17 cellular contexts compared by ENCODE assay signal in the genomic region with DNA sequence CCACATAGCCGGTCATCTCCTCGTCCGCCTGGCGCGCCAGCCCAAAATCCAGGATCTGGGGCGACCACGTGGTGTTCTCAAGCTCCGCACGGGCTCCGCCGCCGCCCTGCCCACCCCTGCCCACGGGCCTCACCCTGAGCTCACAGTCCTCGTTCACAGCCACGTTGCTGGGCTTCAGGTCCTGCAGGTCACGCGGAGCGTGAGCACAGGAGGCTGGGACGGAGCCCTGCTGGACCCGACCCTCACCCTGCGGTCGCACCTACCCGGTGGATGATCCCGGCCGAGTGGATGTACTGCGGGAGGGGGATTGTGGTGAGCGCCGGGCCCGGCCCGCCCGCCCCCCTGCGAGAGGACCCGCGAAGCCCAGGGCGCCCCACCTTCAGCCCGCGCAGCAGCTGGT. TPM values are rescaled to one million over a fixed set of nuclear protein-coding genes. Genes with fewer than 3 reads are reported as not detected.
DNase-seq lines count a peak whose midpoint lies in the region; ATAC-seq and TF ChIP-seq lines count a peak whose summit lies in the region.
"Had no signal": no experiment of that assay in that cellular context is flagged by ENCODE, and none has a peak within 500 bp of the region (broad histone marks: within the 10 kb centered on the region; RNA-seq: fewer than 3 reads in every experiment).

No MANE protein-coding gene starts in this region.

- H3K9ac ChIP-seq in neuronal stem cell (ENCODE audit: low read depth, low read length, poor library complexity) = no peak overlapping the region
- H3K9ac ChIP-seq: BLaER1 treated with 17β-estradiol and CSF1 and Interleukin-3, amounts not matched to agents 10 nM and 100 nM had no signal

- H2AFZ ChIP-seq in neuronal stem cell (ENCODE audit: low read length) = no peak overlapping the region

- no peak overlapping the region for H3K18ac ChIP-seq in neuronal stem cell (ENCODE audit: low read length)

- no peak overlapping the region for H3K4me3 Mint-ChIP-seq in activated naive CD8-positive, alpha-beta T cell treated with anti-CD3 and anti-CD28 coated beads, Interleukin-2, amount 50 U/mL, for 24 hours
- H3K4me3 Mint-ChIP-seq: activated CD4-positive, alpha-beta memory T cell treated with anti-CD3 and anti-CD28 coated beads, Interleukin-2, amount 10 ng/mL, durations not matched to agents 7 days and 5 days; central memory CD8-positive, alpha-beta T cell; HFFc6; immature natural killer cell had no signal

- peak overlapping the region; percentile 38 for H3K14ac ChIP-seq in neuronal stem cell (ENCODE audit: low read length)

- H3K79me1 ChIP-seq in neuronal stem cell (ENCODE audit: low read depth, low read length) = no peaks in the 10 kb centered on the region

- H3K27ac ChIP-seq in coronary artery = no peak overlapping the region
- H3K27ac ChIP-seq in neuronal stem cell (replicated peaks; ENCODE audit: low read length) = no peak overlapping the region
- no peak overlapping the region for H3K27ac ChIP-seq in upper lobe of left lung
- H3K27ac ChIP-seq: BLaER1 treated with 17β-estradiol and CSF1 and Interleukin-3, amounts not matched to agents 10 nM and 100 nM; neutrophil had no signal

- H3K23ac ChIP-seq in neuronal stem cell (ENCODE audit: low read depth, low read length, poor library complexity) = peak overlapping the region; percentile 43

- H4K8ac ChIP-seq in neuronal stem cell (ENCODE audit: low read depth, low read length) = no peak overlapping the region

- H3K36me3 ChIP-seq in H7 (replicated peaks; ENCODE audit: control insufficient read depth, insufficient read depth, low read length) = no peaks in the 10 kb centered on the region
- peaks cover 0 to 17% of the 10 kb centered on the region in 2 donors for H3K36me3 ChIP-seq in neuronal stem cell (replicated peaks in 1 of 2; ENCODE audit: control insufficient read depth in 2 of 2, insufficient read depth in 2 of 2, low read length in 2 of 2)
- no peaks in the 10 kb centered on the region for H3K36me3 ChIP-seq in upper lobe of left lung
- H3K36me3 ChIP-seq: neutrophil, tibial nerve had no signal

- no peak for TF ChIP-seq EP300 in upper lobe of left lung (IDR thresholded peaks at IDR 0.05)

- H3K4me3 ChIP-seq in H7 (ENCODE audit: insufficient read depth, low read depth, low read length) (peak overlapping the region; percentile 24), coronary artery (peak overlapping the region; percentile 62), neuronal stem cell (ENCODE audit: low read length in 2 of 2) (no peak overlapping the region), upper lobe of left lung (peak overlapping the region in 3 of 4 donors; percentile 20 to 43 (median 37))
- H3K4me3 ChIP-seq: BLaER1 treated with 17β-estradiol and CSF1 and Interleukin-3, amounts not matched to agents 10 nM and 100 nM had no signal

- no peaks in the 10 kb centered on the region for H3K9me3 Mint-ChIP-seq in activated naive CD8-positive, alpha-beta T cell treated with anti-CD3 and anti-CD28 coated beads, Interleukin-2, amount 50 U/mL, for 24 hours
- H3K9me3 Mint-ChIP-seq: activated CD4-positive, alpha-beta memory T cell treated with anti-CD3 and anti-CD28 coated beads, Interleukin-2, amount 10 ng/mL, durations not matched to agents 7 days and 5 days; central memory CD8-positive, alpha-beta T cell; HFFc6; immature natural killer cell had no signal

- H2BK120ac ChIP-seq in neuronal stem cell (ENCODE audit: low read depth, low read length) = peak overlapping the region; percentile 87

- H3K27me3 ChIP-seq in H7 (ENCODE audit: control insufficient read depth, insufficient read depth, low read length) = peaks cover 55% of the 10 kb centered on the region
- H3K27me3 ChIP-seq in neuronal stem cell (ENCODE audit: control insufficient read depth in 3 of 3, insufficient read depth in 3 of 3, low read depth in 1 of 3, low read length in 3 of 3) = peaks cover 0 to 9% (median 0%) of the 10 kb centered on the region in 3 experiments
- H3K27me3 ChIP-seq in upper lobe of left lung = peaks cover 0 to 18% (median 4%) of the 10 kb centered on the region in 4 donors

- H2BK15ac ChIP-seq in neuronal stem cell (ENCODE audit: low read length) = peak overlapping the region; percentile 67

- ATAC-seq in upper lobe of left lung (ENCODE audit: low FRiP score in 2 of 2) = no peak
- no peak for ATAC-seq in activated naive CD8-positive, alpha-beta T cell treated with anti-CD3 and anti-CD28 coated beads, Interleukin-2, amount 50 U/mL, for 24 hours

- peaks cover 12% of the 10 kb centered on the region for H3K27me3 Mint-ChIP-seq in activated naive CD8-positive, alpha-beta T cell treated with anti-CD3 and anti-CD28 coated beads, Interleukin-2, amount 50 U/mL, for 24 hours

- no peak for TF ChIP-seq CTCF in coronary artery (IDR thresholded peaks at IDR 0.05)
- no peak for TF ChIP-seq CTCF in upper lobe of left lung (IDR thresholded peaks at IDR 0.05)

- H2BK5ac ChIP-seq in neuronal stem cell (ENCODE audit: low read length) = no peak overlapping the region

- peak overlapping the region; percentile 79 for H2AK5ac ChIP-seq in neuronal stem cell (ENCODE audit: low read depth, low read length)

- H4K91ac ChIP-seq in neuronal stem cell (ENCODE audit: low read depth, low read length, poor library complexity) = no peak overlapping the region

- no peak for DNase-seq in H7
- no peak for DNase-seq in coronary artery (ENCODE audit: low spot score)
- no peak for DNase-seq in neuronal stem cell (ENCODE audit: low spot score)
- DNase-seq in upper lobe of left lung = no peak
- DNase-seq in activated naive CD4-positive, alpha-beta T cell (lab: John Stamatoyannopoulos, UW) = no peak
- no peak for DNase-seq in activated naive CD8-positive, alpha-beta T cell treated with anti-CD3 and anti-CD28 coated beads, Interleukin-2, amount 50 U/mL, for 24 hours
- no peak for DNase-seq in NCI-H1092 treated with DMSO at 0.1 percent for 48 hours (lab: John Stamatoyannopoulos, UW)
- DNase-seq: Calu3, NCI-H2171, NCI-H526 treated with DMSO at 0.1 percent for 48 hours had no signal

- peaks cover 15% of the 10 kb centered on the region for H3K4me1 Mint-ChIP-seq in activated naive CD8-positive, alpha-beta T cell treated with anti-CD3 and anti-CD28 coated beads, Interleukin-2, amount 50 U/mL, for 24 hours

- H3K36me3 Mint-ChIP-seq in activated naive CD8-positive, alpha-beta T cell treated with anti-CD3 and anti-CD28 coated beads, Interleukin-2, amount 50 U/mL, for 24 hours (ENCODE audit: low read depth) = no peaks in the 10 kb centered on the region
- H3K36me3 Mint-ChIP-seq: immature natural killer cell had no signal

- H3K27ac Mint-ChIP-seq in activated naive CD8-positive, alpha-beta T cell treated with anti-CD3 and anti-CD28 coated beads, Interleukin-2, amount 50 U/mL, for 24 hours = no peak overlapping the region
- H3K27ac Mint-ChIP-seq: activated CD4-positive, alpha-beta memory T cell treated with anti-CD3 and anti-CD28 coated beads, Interleukin-2, amount 10 ng/mL, durations not matched to agents 7 days and 5 days; HFFc6; immature natural killer cell had no signal

- H3K4me1 ChIP-seq in neuronal stem cell (ENCODE audit: control insufficient read depth in 2 of 2, insufficient read depth in 1 of 2, low read depth in 1 of 2, low read length in 2 of 2) (peaks cover 21 to 27% of the 10 kb centered on the region in 2 donors), upper lobe of left lung (peaks cover 49 to 66% (median 54%) of the 10 kb centered on the region in 4 donors)

- no peak for TF ChIP-seq POLR2A in upper lobe of left lung (IDR thresholded peaks at IDR 0.05)

- no peak overlapping the region for H2BK12ac ChIP-seq in neuronal stem cell (ENCODE audit: low read length)

- no CpG with 5 or more reads among the region's 37 CpGs for WGBS in neuronal stem cell (ENCODE audit: extremely low coverage in 2 of 2, insufficient read length in 2 of 2, insufficient replicate concordance in 1 of 2), 2 donors
- WGBS in upper lobe of left lung, 2 donors = 76 to 87% methylated on average over 12 to 29 of the region's 37 CpGs

- H3K9me3 ChIP-seq in neuronal stem cell (replicated peaks in 1 of 2; ENCODE audit: control insufficient read depth in 2 of 2, insufficient read depth in 1 of 2, low read depth in 1 of 2, low read length in 2 of 2) (peaks cover 4% of the 10 kb centered on the region in 2 donors), upper lobe of left lung (no peaks in the 10 kb centered on the region)
- H3K9me3 ChIP-seq: neutrophil, tibial nerve had no signal

- no peak overlapping the region for H3K4ac ChIP-seq in neuronal stem cell (ENCODE audit: low read length)

- no peak overlapping the region for H3K4me2 ChIP-seq in neuronal stem cell (ENCODE audit: insufficient read depth, low read length, poor library complexity, severe bottlenecking)
- H3K4me2 ChIP-seq: BLaER1 treated with 17β-estradiol and CSF1 and Interleukin-3, amounts not matched to agents 10 nM and 100 nM had no signal

RNA-seq across cellular contexts. Expression of a gene that starts 3.2 kb away (rescaled TPM):
- total RNA-seq in H7 (2014; rRNA removed; shearing (Covaris generic)) = 1.4 and 2.4 TPM in 2 replicates
- 4.0 TPM for polyA plus RNA-seq in neuronal stem cell (2013, experiment 1 of 2)
- polyA plus RNA-seq in neuronal stem cell (2013, experiment 2 of 2) = 3.6 TPM
- 10 to 100 TPM in 1 of 6 donors, 1 to 10 TPM in 5; 3.1 to 27.3 (median 8.6) TPM for total RNA-seq in upper lobe of left lung

RNA-seq across cellular contexts. Expression of a gene that starts 5.5 kb away (rescaled TPM):
- total RNA-seq in H7 (2014; rRNA removed; shearing (Covaris generic)) = 21.2 and 23.8 TPM in 2 replicates
- 28.8 TPM for polyA plus RNA-seq in neuronal stem cell (2013, experiment 1 of 2)
- polyA plus RNA-seq in neuronal stem cell (2013, experiment 2 of 2) = 28.1 TPM
- 10 to 100 TPM in 3 of 6 donors, 1 to 10 TPM in 3; 3.1 to 19.2 (median 10.1) TPM for total RNA-seq in upper lobe of left lung

RNA-seq across cellular contexts. Expression of a gene that starts 15.9 kb away (rescaled TPM):
- 15.7 and 22.4 TPM in 2 replicates for total RNA-seq in H7 (2014; rRNA removed; shearing (Covaris generic))
- polyA plus RNA-seq in neuronal stem cell (2013, experiment 1 of 2) = 20.1 TPM
- 18.8 TPM for polyA plus RNA-seq in neuronal stem cell (2013, experiment 2 of 2)
- total RNA-seq in upper lobe of left lung = 100 to 1,000 TPM in 1 of 6 donors, 10 to 100 TPM in 5; 33.0 to 202 (median 53.1) TPM

RNA-seq across cellular contexts. Expression of a gene that starts 22.2 kb away (rescaled TPM):
- total RNA-seq in H7 (2014; rRNA removed; shearing (Covaris generic)) = 24.0 and 31.6 TPM in 2 replicates
- polyA plus RNA-seq in neuronal stem cell (2013, experiment 1 of 2) = 12.1 TPM
- polyA plus RNA-seq in neuronal stem cell (2013, experiment 2 of 2) = 12.1 TPM
- 100 to 1,000 TPM in 2 of 6 donors, 10 to 100 TPM in 4; 43.2 to 216 (median 52.4) TPM for total RNA-seq in upper lobe of left lung

RNA-seq across cellular contexts. Expression of a gene that starts 40.5 kb away (rescaled TPM):
- 33.4 and 39.8 TPM in 2 replicates for total RNA-seq in H7 (2014; rRNA removed; shearing (Covaris generic))
- 71.0 TPM for polyA plus RNA-seq in neuronal stem cell (2013, experiment 1 of 2)
- 69.8 TPM for polyA plus RNA-seq in neuronal stem cell (2013, experiment 2 of 2)
- 100 to 1,000 TPM; 218 to 407 (median 313) TPM for total RNA-seq in upper lobe of left lung

Comparison
In these comparisons a context has a peak if more than half of its experiments do, and no peak if none do; other contexts are left out.
1. H3K4me3 ChIP-seq: peak in H7 (single experiment), coronary artery (single experiment) and upper lobe of left lung (3 of 4); none in neuronal stem cell (0 of 2).